ENCODE assay signal across 6 cellular contexts in the genomic region with DNA sequence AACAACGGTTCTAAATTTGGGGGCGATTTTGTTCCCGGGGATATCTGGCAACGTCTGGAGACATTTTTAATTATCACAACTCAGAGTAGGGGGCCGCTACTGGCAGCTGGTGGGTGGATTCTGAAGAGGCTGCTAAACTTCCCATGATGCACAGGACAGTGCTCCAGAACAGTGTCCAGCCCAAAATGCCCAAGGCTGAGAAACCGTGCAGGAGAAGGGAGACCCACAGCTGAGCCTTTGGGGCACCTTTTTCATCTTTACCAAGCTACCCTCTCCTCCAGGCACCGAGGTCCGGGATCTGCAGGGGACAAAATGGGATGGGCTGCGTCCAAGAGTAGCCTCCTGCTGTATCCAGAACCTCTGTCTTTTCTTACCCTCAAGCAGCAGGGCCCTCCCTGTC. TPM values are rescaled to one million over a fixed set of nuclear protein-coding genes. Genes with fewer than 3 reads are reported as not detected.
"Had no signal": no experiment of that assay in that cellular context is flagged by ENCODE, and none has a peak within 500 bp of the region (broad histone marks: within the 10 kb centered on the region; RNA-seq: fewer than 3 reads in every experiment).

No MANE protein-coding gene starts in this region.

- H3K27ac Mint-ChIP-seq: IgD-negative memory B cell had no signal

- ATAC-seq: HepG2, K562 had no signal

- H3K27ac ChIP-seq: HL-60 had no signal

- H3K4me3 ChIP-seq: K562 had no signal

- H3K4me3 Mint-ChIP-seq: IgD-negative memory B cell had no signal

- DNase-seq: IMR-90 had no signal

RNA-seq across cellular contexts. Expression of a gene that starts 43.0 kb away (rescaled TPM):
- total RNA-seq: HepG2, HT-29, K562 had no signal
- polyA plus RNA-seq: HepG2, IgD-negative memory B cell, K562 had no signal

RNA-seq across cellular contexts. Expression of a gene that starts 54.6 kb away (rescaled TPM):
- total RNA-seq: HepG2, HT-29, IMR-90, K562 had no signal
- polyA plus RNA-seq: HepG2, IgD-negative memory B cell, IMR-90, K562 had no signal
